In the genomic region with DNA sequence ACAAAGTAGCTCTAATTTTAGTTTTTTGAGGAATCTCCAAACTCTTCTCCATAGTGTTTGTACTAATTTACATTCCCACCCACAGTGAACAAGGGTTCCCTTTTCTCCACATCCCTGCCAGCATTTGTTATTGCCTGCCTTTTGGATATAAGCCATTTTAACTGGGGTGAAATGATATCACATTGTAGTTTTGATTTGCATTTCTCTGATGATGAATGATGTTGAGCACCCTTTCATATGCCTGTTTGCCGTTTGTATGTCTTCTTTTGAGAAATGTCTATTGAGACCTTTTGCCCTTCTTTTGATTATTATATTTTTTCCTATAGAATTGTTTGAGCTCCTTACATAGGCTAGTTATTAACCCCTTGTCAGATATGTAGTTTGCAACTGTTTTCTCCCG, we compare ENCODE assay signal across 28 cellular contexts.
"Had no signal": no experiment of that assay in that cellular context is flagged by ENCODE, and none has a peak within 500 bp of the region (broad histone marks: within the 10 kb centered on the region; RNA-seq: fewer than 3 reads in every experiment).

No MANE protein-coding gene starts in this region.

- FAIRE-seq: keratinocyte, pancreas had no signal

- H3K4me1 Mint-ChIP-seq: stimulated activated memory B cell treated with anti-CD40 and anti-IgM and Interleukin-4, amounts not matched to agents 10 μg/mL and 1 μg/mL and 100 μg/mL, for 72 hours; stimulated activated naive CD8-positive, alpha-beta T cell treated with anti-CD3 and anti-CD28 coated beads, Interleukin-15, amount 100 ng/mL, for 72 hours had no signal

- H3K36me3 Mint-ChIP-seq: naive thymus-derived CD4-positive, alpha-beta T cell; natural killer cell treated with Interleukin-12 subunit alpha and Interleukin-12 subunit beta and Interleukin-15 and Interleukin-18, amount 100 ng/mL, for 72 hours; stimulated activated memory B cell treated with anti-CD40 and anti-IgM and Interleukin-4, amounts not matched to agents 10 μg/mL and 1 μg/mL and 100 μg/mL, for 72 hours had no signal

- DNase-seq: heart right ventricle; kidney glomerular epithelial cell; left cardiac atrium; left lung; lower lobe of right lung; mesendoderm; mucosa of descending colon; naive thymus-derived CD4-positive, alpha-beta T cell; nucleus accumbens; pancreas; psoas muscle; right lobe of liver; stimulated activated CD4-positive, alpha-beta T cell treated with anti-CD3 and anti-CD28 coated beads, Interleukin-1b, Interleukin-23, amount 100 ng/mL, for 48 hours; stimulated activated CD4-positive, alpha-beta T cell treated with anti-CD3 and anti-CD28 coated beads, Interleukin-2, amount 100 ng/mL, for 48 hours; stimulated activated CD4-positive, alpha-beta T cell treated with anti-CD3 and anti-CD28 coated beads, Interleukin-4, amount 100 ng/mL, for 4 hours; stimulated activated CD8-positive, alpha-beta memory T cell treated with anti-CD3 and anti-CD28 coated beads, Interleukin-4, amount 100 ng/mL, for 48 hours; stimulated activated naive CD4-positive, alpha-beta T cell treated with Interleukin-2 at 50 U/mL for 16 hours; stimulated activated naive CD8-positive, alpha-beta T cell treated with anti-CD3 and anti-CD28 coated beads, Interleukin-15, amount 100 ng/mL, for 72 hours; substantia nigra; testis; thyroid gland; transverse colon; upper lobe of left lung had no signal

- H3K27ac Mint-ChIP-seq: mesothelial cell of epicardium; naive thymus-derived CD4-positive, alpha-beta T cell; natural killer cell treated with Interleukin-12 subunit alpha and Interleukin-12 subunit beta and Interleukin-15 and Interleukin-18, amount 100 ng/mL, for 72 hours; stimulated activated memory B cell treated with anti-CD40 and anti-IgM and Interleukin-4, amounts not matched to agents 10 μg/mL and 1 μg/mL and 100 μg/mL, for 72 hours; stimulated activated naive CD8-positive, alpha-beta T cell treated with anti-CD3 and anti-CD28 coated beads, Interleukin-15, amount 100 ng/mL, for 72 hours had no signal

- H3K9me3 Mint-ChIP-seq: mesothelial cell of epicardium; naive thymus-derived CD4-positive, alpha-beta T cell; natural killer cell treated with Interleukin-12 subunit alpha and Interleukin-12 subunit beta and Interleukin-15 and Interleukin-18, amount 100 ng/mL, for 72 hours; neural crest cell; stimulated activated memory B cell treated with anti-CD40 and anti-IgM and Interleukin-4, amounts not matched to agents 10 μg/mL and 1 μg/mL and 100 μg/mL, for 72 hours; stimulated activated naive CD8-positive, alpha-beta T cell treated with anti-CD3 and anti-CD28 coated beads, Interleukin-15, amount 100 ng/mL, for 72 hours had no signal

- H3K4me3 Mint-ChIP-seq: mesothelial cell of epicardium; naive thymus-derived CD4-positive, alpha-beta T cell; natural killer cell treated with Interleukin-12 subunit alpha and Interleukin-12 subunit beta and Interleukin-15 and Interleukin-18, amount 100 ng/mL, for 72 hours; neural crest cell; stimulated activated memory B cell treated with anti-CD40 and anti-IgM and Interleukin-4, amounts not matched to agents 10 μg/mL and 1 μg/mL and 100 μg/mL, for 72 hours; stimulated activated naive CD8-positive, alpha-beta T cell treated with anti-CD3 and anti-CD28 coated beads, Interleukin-15, amount 100 ng/mL, for 72 hours had no signal

- H3K27me3 Mint-ChIP-seq: stimulated activated memory B cell treated with anti-CD40 and anti-IgM and Interleukin-4, amounts not matched to agents 10 μg/mL and 1 μg/mL and 100 μg/mL, for 72 hours; stimulated activated naive CD8-positive, alpha-beta T cell treated with anti-CD3 and anti-CD28 coated beads, Interleukin-15, amount 100 ng/mL, for 72 hours had no signal
